Comparison of ENCODE assay signal across 16 cellular contexts in genomic region chr12:125386652-125387051, GRCh38.
DNase-seq lines count a peak whose midpoint lies in the region; ATAC-seq and TF ChIP-seq lines count a peak whose summit lies in the region.
"Had no signal": no experiment of that assay in that cellular context is flagged by ENCODE, and none has a peak within 500 bp of the region (broad histone marks: within the 10 kb centered on the region; RNA-seq: fewer than 3 reads in every experiment).

No MANE protein-coding gene starts in this region.

- DNase-seq in esophagus muscularis mucosa (ENCODE audit: extremely low spot score) = peak; percentile 55
- DNase-seq in left lobe of liver (ENCODE audit: low spot score) = no peak
- DNase-seq in right lobe of liver = no peak
- no peak for DNase-seq in SJCRH30
- DNase-seq: C1 segment of cervical spinal cord; Calu3; CD4-positive, alpha-beta memory T cell; COR-L47; DMS53; DMS79 treated with DMSO at 0.1 percent for 48 hours; GOT3; HFFc6 had no signal

- H3K27ac ChIP-seq in esophagus muscularis mucosa (replicated peaks in 1 of 4) = no peak overlapping the region
- H3K27ac ChIP-seq in right lobe of liver = peak overlapping the region; percentile 5 to 67 (median 54)
- no peak overlapping the region for H3K27ac ChIP-seq in SJCRH30

- 76% methylated on average over 1 of the region's 1 CpG for WGBS in esophagus muscularis mucosa
- 28% methylated on average over 1 of the region's 1 CpG for WGBS in right lobe of liver (ENCODE audit: insufficient coverage, low coverage, low lambda C conversion rate, missing lambda C conversion rate)

- H3K4me3 ChIP-seq in esophagus muscularis mucosa (no peak overlapping the region), right lobe of liver (peak overlapping the region in 1 of 3 donors; percentile 10), SJCRH30 (no peak overlapping the region)
- H3K4me3 ChIP-seq: HAP-1 had no signal

- TF ChIP-seq CTCF in esophagus muscularis mucosa (IDR thresholded peaks at IDR 0.05) = no peak
- no peak for TF ChIP-seq CTCF in right lobe of liver (IDR thresholded peaks at IDR 0.05)

- ATAC-seq in left lobe of liver (peak; percentile 60), right lobe of liver (peak; percentile 59 to 76 (median 64)), GM19035 (IDR thresholded peaks at IDR 0.05; ENCODE audit: unreplicated experiment) (no peak), GM19397 (IDR thresholded peaks at IDR 0.05; ENCODE audit: unreplicated experiment) (no peak), HG02870 (IDR thresholded peaks at IDR 0.05; ENCODE audit: unreplicated experiment) (no peak)

- no peaks in the 10 kb centered on the region for H3K36me3 ChIP-seq in esophagus muscularis mucosa
- no peaks in the 10 kb centered on the region for H3K36me3 ChIP-seq in right lobe of liver
- no peaks in the 10 kb centered on the region for H3K36me3 ChIP-seq in SJCRH30
- H3K36me3 ChIP-seq: HAP-1 had no signal

- intact Hi-C loops in esophagus muscularis mucosa (cut with DNase I) (no loop called here), right lobe of liver (cut with DNase I) (no loop called here)

- H3K9me3 ChIP-seq in esophagus muscularis mucosa (peaks cover 0 to 2% (median 0%) of the 10 kb centered on the region in 4 donors), right lobe of liver (no peaks in the 10 kb centered on the region), SJCRH30 (replicated peaks) (no peaks in the 10 kb centered on the region)
- H3K9me3 ChIP-seq: HAP-1 had no signal

- TF ChIP-seq EP300 in esophagus muscularis mucosa (IDR thresholded peaks at IDR 0.05) = no peak

- H3K4me1 ChIP-seq in esophagus muscularis mucosa = no peaks in the 10 kb centered on the region
- peaks cover 0 to 17% (median 6%) of the 10 kb centered on the region in 4 donors for H3K4me1 ChIP-seq in right lobe of liver
- H3K4me1 ChIP-seq in SJCRH30 = no peaks in the 10 kb centered on the region
- H3K4me1 ChIP-seq: HAP-1 had no signal

- TF ChIP-seq POLR2A in esophagus muscularis mucosa (IDR thresholded peaks at IDR 0.05; ENCODE audit: low read depth) = no peak
- TF ChIP-seq POLR2A in right lobe of liver (IDR thresholded peaks at IDR 0.05) = no peak

- H3K27me3 ChIP-seq in esophagus muscularis mucosa (peaks cover 0 to 13% (median 0%) of the 10 kb centered on the region in 4 donors), right lobe of liver (no peaks in the 10 kb centered on the region), SJCRH30 (no peaks in the 10 kb centered on the region)

Comparison
In these comparisons a context has a peak if more than half of its experiments do, and no peak if none do; other contexts are left out.
1. H3K27ac ChIP-seq: peak in right lobe of liver (3 of 3); none in esophagus muscularis mucosa (0 of 4) and SJCRH30 (single experiment).
2. ATAC-seq: peak in left lobe of liver (single experiment) and right lobe of liver (4 of 4); none in GM19035 (single experiment), GM19397 (single experiment) and HG02870 (single experiment).